ENCODE assay signal across 20 cellular contexts in the genomic region with DNA sequence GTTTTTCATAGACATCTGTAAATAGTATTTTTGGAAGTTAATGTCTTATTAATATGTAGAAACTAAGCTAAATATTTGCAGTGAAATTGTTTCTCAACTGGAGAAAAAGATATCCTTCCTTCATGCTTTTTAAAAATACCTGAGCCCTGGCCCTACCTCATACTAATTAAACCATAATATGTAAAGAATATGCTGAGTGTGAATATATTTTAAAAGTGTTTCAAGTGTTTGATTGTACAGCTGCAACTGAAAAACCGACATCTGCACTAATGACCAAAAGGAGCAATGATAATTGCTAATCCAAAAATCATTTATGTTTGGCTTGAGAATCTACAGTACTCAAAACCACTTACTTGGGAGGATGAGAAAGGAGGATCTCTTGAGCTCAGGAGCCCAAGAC.
"Had no signal": no experiment of that assay in that cellular context is flagged by ENCODE, and none has a peak within 500 bp of the region (broad histone marks: within the 10 kb centered on the region; RNA-seq: fewer than 3 reads in every experiment).

No MANE protein-coding gene starts in this region.

- H3K27me3 ChIP-seq: SJSA1 had no signal

- H3K36me3 ChIP-seq: SJSA1 had no signal

- H3K4me1 ChIP-seq: SJSA1 had no signal

- H3K4me3 ChIP-seq: SJSA1, SK-N-MC had no signal

- DNase-seq: Kasumi-1, KG1, MM.1S, NCI-H1092 treated with DMSO at 0.1 percent for 48 hours, NCI-H1417 treated with DMSO at 0.1 percent for 48 hours, NCI-H146, NCI-H1694 treated with DMSO at 0.1 percent for 48 hours, NCI-H1930, NCI-H2081 treated with DMSO at 0.1 percent for 48 hours, NCI-H226, NCI-H446, NCI-H510A treated with DMSO at 0.1 percent for 48 hours, NCI-H526, Right ventricle myocardium superior, RPMI8226, SIG-M5, T-helper 2 cell had no signal

- FAIRE-seq: RCC 7860 had no signal

- H3K9me3 ChIP-seq: SJSA1 had no signal

- H3K27ac ChIP-seq: SJSA1, SK-N-MC had no signal
